In genomic region chr13:111897846-111898215, GRCh38 we compare ENCODE assay signal across 23 cellular contexts.
A peak's percentile ranks its signal among the peaks of the same experiment; 100 is the strongest.
DNase-seq lines count a peak whose midpoint lies in the region; ATAC-seq, FAIRE-seq and TF ChIP-seq lines count a peak whose summit lies in the region.
"Had no signal": no experiment of that assay in that cellular context is flagged by ENCODE, and none has a peak within 500 bp of the region (broad histone marks: within the 10 kb centered on the region; RNA-seq: fewer than 3 reads in every experiment).

No MANE protein-coding gene starts in this region.

- no peaks in the 10 kb centered on the region for H3K27me3 ChIP-seq in neuronal stem cell (ENCODE audit: control insufficient read depth in 3 of 3, insufficient read depth in 3 of 3, low read depth in 1 of 3, low read length in 3 of 3)

- peaks cover 10% of the 10 kb centered on the region for H3K4me1 Mint-ChIP-seq in type B pancreatic cell (ENCODE audit: unreplicated experiment)
- H3K4me1 Mint-ChIP-seq in effector memory CD8-positive, alpha-beta T cell (ENCODE audit: low read depth in 2 of 2) = no peaks in the 10 kb centered on the region

- H3K79me1 ChIP-seq in neuronal stem cell (ENCODE audit: low read depth, low read length) = no peaks in the 10 kb centered on the region

- no CpG with 5 or more reads among the region's 9 CpGs for WGBS in neuronal stem cell (ENCODE audit: extremely low coverage in 2 of 2, insufficient read length in 2 of 2, insufficient replicate concordance in 1 of 2), 2 donors

- H3K4me3 Mint-ChIP-seq in type B pancreatic cell = no peak overlapping the region
- no peak overlapping the region for H3K4me3 Mint-ChIP-seq in effector memory CD8-positive, alpha-beta T cell
- H3K4me3 Mint-ChIP-seq: CD4-positive, alpha-beta T cell; HFFc6 had no signal

- H3K9me3 ChIP-seq in neuronal stem cell (replicated peaks in 1 of 2; ENCODE audit: control insufficient read depth in 2 of 2, insufficient read depth in 1 of 2, low read depth in 1 of 2, low read length in 2 of 2) = peaks cover 2% of the 10 kb centered on the region in 2 donors
- H3K9me3 ChIP-seq: HAP-1 had no signal

- H3K27ac ChIP-seq in neuronal stem cell (replicated peaks; ENCODE audit: low read length) = no peak overlapping the region
- H3K27ac ChIP-seq: GM23248, RWPE1 had no signal

- no peak overlapping the region for H3K27ac Mint-ChIP-seq in type B pancreatic cell
- no peak overlapping the region for H3K27ac Mint-ChIP-seq in effector memory CD8-positive, alpha-beta T cell
- H3K27ac Mint-ChIP-seq: CD4-positive, alpha-beta T cell; HFFc6 had no signal

- H3K36me3 Mint-ChIP-seq in type B pancreatic cell = no peaks in the 10 kb centered on the region
- no peaks in the 10 kb centered on the region for H3K36me3 Mint-ChIP-seq in effector memory CD8-positive, alpha-beta T cell (ENCODE audit: insufficient read depth)

- H2BK12ac ChIP-seq in neuronal stem cell (ENCODE audit: low read length) = no peak overlapping the region

- no peak overlapping the region for H4K91ac ChIP-seq in neuronal stem cell (ENCODE audit: low read depth, low read length, poor library complexity)

- no peak overlapping the region for H4K8ac ChIP-seq in neuronal stem cell (ENCODE audit: low read depth, low read length)

- no peak overlapping the region for H3K14ac ChIP-seq in neuronal stem cell (ENCODE audit: low read length)

- no peak overlapping the region for H3K4me2 ChIP-seq in neuronal stem cell (ENCODE audit: insufficient read depth, low read length, poor library complexity, severe bottlenecking)

- no peak overlapping the region for H2AFZ ChIP-seq in neuronal stem cell (ENCODE audit: low read length)
- H2AFZ ChIP-seq: GM23248 had no signal

- no peak overlapping the region for H2BK15ac ChIP-seq in neuronal stem cell (ENCODE audit: low read length)

- no peak overlapping the region for H3K4me3 ChIP-seq in neuronal stem cell (ENCODE audit: low read length in 2 of 2)
- H3K4me3 ChIP-seq: GM23248, HAP-1 had no signal

- peaks cover 28 to 41% of the 10 kb centered on the region in 2 donors for H3K4me1 ChIP-seq in neuronal stem cell (ENCODE audit: control insufficient read depth in 2 of 2, insufficient read depth in 1 of 2, low read depth in 1 of 2, low read length in 2 of 2)
- H3K4me1 ChIP-seq: HAP-1 had no signal

- H3K4ac ChIP-seq in neuronal stem cell (ENCODE audit: low read length) = no peak overlapping the region

- no peak overlapping the region for H3K9ac ChIP-seq in neuronal stem cell (ENCODE audit: low read depth, low read length, poor library complexity)
- H3K9ac ChIP-seq: GM23248 had no signal

- FAIRE-seq in frontal cortex (lab: Jason Lieb, UNC) = no peak
- FAIRE-seq: GM18507 had no signal

- DNase-seq in activated effector memory CD4-positive, alpha-beta T cell treated with anti-CD3 and anti-CD28 coated beads, Interleukin-2, amount 50 U/mL, for 16 hours = peak; percentile 52
- no peak for DNase-seq in activated effector memory CD4-positive, alpha-beta T cell treated with Interleukin-2 at 50 U/mL for 16 hours
- peak; percentile 36 for DNase-seq in ecto neural progenitor cell (ENCODE audit: low spot score)
- DNase-seq in neuronal stem cell (ENCODE audit: low spot score) = no peak
- DNase-seq in type B pancreatic cell (ENCODE audit: extremely low spot score, unreplicated experiment) = peak; percentile 48
- DNase-seq in frontal cortex (ENCODE audit: low spot score in 2 of 2) = no peak
- DNase-seq in effector memory CD8-positive, alpha-beta T cell = no peak
- DNase-seq: CD4-positive, alpha-beta T cell; DMS53; GM23248; HFFc6; NCI-H1048; NCI-H1417; NCI-H1694; NCI-H2029 treated with DMSO at 0.1 percent for 48 hours; NCI-H446 treated with DMSO at 0.1 percent for 48 hours; NCI-H526 treated with DMSO at 0.1 percent for 48 hours; SHP77 had no signal

- peaks cover 46% of the 10 kb centered on the region for H3K27me3 Mint-ChIP-seq in type B pancreatic cell
- peaks cover 24 to 48% of the 10 kb centered on the region in 2 donors for H3K27me3 Mint-ChIP-seq in effector memory CD8-positive, alpha-beta T cell

- peak overlapping the region; percentile 30 for H2BK5ac ChIP-seq in neuronal stem cell (ENCODE audit: low read length)

- peak overlapping the region; percentile 33 for H3K18ac ChIP-seq in neuronal stem cell (ENCODE audit: low read length)

- H3K23ac ChIP-seq in neuronal stem cell (ENCODE audit: low read depth, low read length, poor library complexity) = no peak overlapping the region

- H2AK5ac ChIP-seq in neuronal stem cell (ENCODE audit: low read depth, low read length) = peak overlapping the region; percentile 63

- no peak overlapping the region for H2BK120ac ChIP-seq in neuronal stem cell (ENCODE audit: low read depth, low read length)

- peaks cover 0 to 3% of the 10 kb centered on the region in 2 donors for H3K36me3 ChIP-seq in neuronal stem cell (replicated peaks in 1 of 2; ENCODE audit: control insufficient read depth in 2 of 2, insufficient read depth in 2 of 2, low read length in 2 of 2)
- H3K36me3 ChIP-seq: HAP-1 had no signal

- TF ChIP-seq CTCF in type B pancreatic cell (conservative IDR thresholded peaks at IDR 0.05) = no peak

- ATAC-seq in effector memory CD8-positive, alpha-beta T cell (replicated peaks) = no peak
- no peak for ATAC-seq in HG03280 (IDR thresholded peaks at IDR 0.05; ENCODE audit: unreplicated experiment)
- ATAC-seq: Panc1 had no signal

- no peaks in the 10 kb centered on the region for H3K9me3 Mint-ChIP-seq in type B pancreatic cell
- H3K9me3 Mint-ChIP-seq in effector memory CD8-positive, alpha-beta T cell = peaks cover 8 to 14% of the 10 kb centered on the region in 2 donors
- H3K9me3 Mint-ChIP-seq: CD4-positive, alpha-beta T cell had no signal

Comparison
In these comparisons a context has a peak if more than half of its experiments do, and no peak if none do; other contexts are left out.
1. DNase-seq: peak in activated effector memory CD4-positive, alpha-beta T cell treated with anti-CD3 and anti-CD28 coated beads, Interleukin-2, amount 50 U/mL, for 16 hours (single experiment), ecto neural progenitor cell (single experiment) and type B pancreatic cell (single experiment); none in activated effector memory CD4-positive, alpha-beta T cell treated with Interleukin-2 at 50 U/mL for 16 hours (single experiment), neuronal stem cell (single experiment), frontal cortex (0 of 2) and effector memory CD8-positive, alpha-beta T cell (0 of 3).